ENCODE assay signal across 18 cellular contexts in genomic region chr3:80542476-80542875, GRCh38.
A peak's percentile ranks its signal among the peaks of the same experiment; 100 is the strongest.
DNase-seq lines count a peak whose midpoint lies in the region; ATAC-seq and TF ChIP-seq lines count a peak whose summit lies in the region.
"Had no signal": no experiment of that assay in that cellular context is flagged by ENCODE, and none has a peak within 500 bp of the region (broad histone marks: within the 10 kb centered on the region; RNA-seq: fewer than 3 reads in every experiment).

No MANE protein-coding gene starts in this region.

- H3K23ac ChIP-seq in neuronal stem cell (ENCODE audit: low read depth, low read length, poor library complexity), result no peak overlapping the region

- no peak overlapping the region for H3K27ac Mint-ChIP-seq in type B pancreatic cell
- H3K27ac Mint-ChIP-seq: CD14-positive monocyte; CD4-positive, alpha-beta memory T cell; HFFc6 had no signal

- no peak overlapping the region for H4K91ac ChIP-seq in neuronal stem cell (ENCODE audit: low read depth, low read length, poor library complexity)

- H4K20me1 ChIP-seq in SK-N-SH (ENCODE audit: insufficient read depth), result no peaks in the 10 kb centered on the region
- H4K20me1 ChIP-seq: BLaER1 had no signal

- H2AFZ ChIP-seq in SK-N-SH (ENCODE audit: low read depth) (0 out of 2 replicates have a peak overlapping the region, but pooled peaks have one; percentile 11), neuronal stem cell (ENCODE audit: low read length) (peak overlapping the region; percentile 1)
- H2AFZ ChIP-seq: GM23248 had no signal

- H3K4me1 ChIP-seq in SK-N-SH (ENCODE audit: control insufficient read depth in 1 of 2, insufficient read depth in 2 of 2, low read depth in 1 of 2, low read length in 1 of 2) (no peaks in the 10 kb centered on the region), neuronal stem cell (ENCODE audit: control insufficient read depth in 2 of 2, insufficient read depth in 1 of 2, low read depth in 1 of 2, low read length in 2 of 2) (no peaks in the 10 kb centered on the region)
- H3K4me1 ChIP-seq: BLaER1 had no signal

- no peak for TF ChIP-seq EP300 in SK-N-SH (IDR thresholded peaks at IDR 0.05; ENCODE audit: borderline replicate concordance in 1 of 2, low read depth in 1 of 2, low read length in 1 of 2)

- no peak overlapping the region for H3K14ac ChIP-seq in neuronal stem cell (ENCODE audit: low read length)

- H3K36me3 Mint-ChIP-seq in type B pancreatic cell, result no peaks in the 10 kb centered on the region
- H3K36me3 Mint-ChIP-seq: CD14-positive monocyte; CD4-positive, alpha-beta memory T cell had no signal

- H3K9me3 ChIP-seq in SK-N-SH, result no peaks in the 10 kb centered on the region
- no peaks in the 10 kb centered on the region for H3K9me3 ChIP-seq in WERI-Rb-1 (ENCODE audit: severe bottlenecking)
- no peaks in the 10 kb centered on the region for H3K9me3 ChIP-seq in neuronal stem cell (replicated peaks in 1 of 2; ENCODE audit: control insufficient read depth in 2 of 2, insufficient read depth in 1 of 2, low read depth in 1 of 2, low read length in 2 of 2)
- H3K9me3 ChIP-seq: BLaER1 had no signal

- H2BK12ac ChIP-seq in neuronal stem cell (ENCODE audit: low read length), result no peak overlapping the region

- DNase-seq in SK-N-SH (no peak), WERI-Rb-1 (peak; percentile 33), neuronal stem cell (ENCODE audit: low spot score) (no peak), type B pancreatic cell (ENCODE audit: extremely low spot score, unreplicated experiment) (no peak), NOMO-1 (lab: John Stamatoyannopoulos, UW; ENCODE audit: unreplicated experiment in 2 of 2) (no peak)
- no peak for DNase-seq in activated effector memory CD4-positive, alpha-beta T cell treated with Interleukin-2 at 50 U/mL for 16 hours
- DNase-seq: 8988T; CD4-positive, alpha-beta memory T cell; DMS153; DMS79; GDM1; GM23248; H7; HFFc6 had no signal

- TF ChIP-seq RAD21 in SK-N-SH (IDR thresholded peaks at IDR 0.05; ENCODE audit: low read length), result no peak

- TF ChIP-seq CTCF in SK-N-SH (IDR thresholded peaks at IDR 0.05) (no peak), WERI-Rb-1 (IDR thresholded peaks at IDR 0.05; ENCODE audit: low read depth, low read length) (no peak), type B pancreatic cell (conservative IDR thresholded peaks at IDR 0.05) (no peak)

- no peak overlapping the region for H2BK5ac ChIP-seq in neuronal stem cell (ENCODE audit: low read length)

- H3K4me3 Mint-ChIP-seq in type B pancreatic cell, result no peak overlapping the region
- H3K4me3 Mint-ChIP-seq: CD14-positive monocyte; CD4-positive, alpha-beta memory T cell; HFFc6 had no signal

- no peak overlapping the region for H3K18ac ChIP-seq in neuronal stem cell (ENCODE audit: low read length)

- H3K79me1 ChIP-seq in neuronal stem cell (ENCODE audit: low read depth, low read length), result no peaks in the 10 kb centered on the region

- CTCF ChIA-PET in SK-N-SH (lab: Yijun Ruan, JAX), result no interaction called here

- H3K4me3 ChIP-seq in SK-N-SH (ENCODE audit: low read depth in 2 of 2, low read length in 1 of 2) (no peak overlapping the region), WERI-Rb-1 (ENCODE audit: low read depth, low read length) (no peak overlapping the region), neuronal stem cell (ENCODE audit: low read length in 2 of 2) (no peak overlapping the region)
- H3K4me3 ChIP-seq: BLaER1, GM23248 had no signal

- ATAC-seq in SK-N-SH treated with all-trans-retinoic acid at 6 μM for 48 hours, result no peak
- ATAC-seq: HCT116 had no signal

- no peaks in the 10 kb centered on the region for H3K4me1 Mint-ChIP-seq in type B pancreatic cell (ENCODE audit: unreplicated experiment)
- H3K4me1 Mint-ChIP-seq: CD14-positive monocyte; CD4-positive, alpha-beta memory T cell had no signal

- no peaks in the 10 kb centered on the region for H3K9me2 ChIP-seq in SK-N-SH

- H3K4me2 ChIP-seq in SK-N-SH (no peak overlapping the region), neuronal stem cell (ENCODE audit: insufficient read depth, low read length, poor library complexity, severe bottlenecking) (no peak overlapping the region)
- H3K4me2 ChIP-seq: BLaER1 had no signal

- H3K36me3 ChIP-seq in SK-N-SH (replicated peaks in 1 of 2; ENCODE audit: control insufficient read depth in 1 of 2, insufficient read depth in 2 of 2, low read length in 1 of 2) (no peaks in the 10 kb centered on the region), WERI-Rb-1 (no peaks in the 10 kb centered on the region), neuronal stem cell (replicated peaks in 1 of 2; ENCODE audit: control insufficient read depth in 2 of 2, insufficient read depth in 2 of 2, low read length in 2 of 2) (no peaks in the 10 kb centered on the region)
- H3K36me3 ChIP-seq: BLaER1 had no signal

- H3K27ac ChIP-seq in SK-N-SH (ENCODE audit: low read depth in 2 of 2, low read length in 1 of 2) (no peak overlapping the region; a peak in 1 of 4 replicates), WERI-Rb-1 (peak overlapping the region; percentile 17), neuronal stem cell (replicated peaks; ENCODE audit: low read length) (no peak overlapping the region)
- H3K27ac ChIP-seq: BLaER1, GM23248 had no signal

- no peak overlapping the region for H4K8ac ChIP-seq in neuronal stem cell (ENCODE audit: low read depth, low read length)

- no peaks in the 10 kb centered on the region for H3K27me3 Mint-ChIP-seq in type B pancreatic cell
- H3K27me3 Mint-ChIP-seq: CD4-positive, alpha-beta memory T cell had no signal

- POLR2A ChIA-PET in SK-N-SH (lab: Yijun Ruan, JAX), result no interaction called here

- H2AK5ac ChIP-seq in neuronal stem cell (ENCODE audit: low read depth, low read length), result no peak overlapping the region

- H3K79me2 ChIP-seq in SK-N-SH (ENCODE audit: insufficient read depth), result no peaks in the 10 kb centered on the region

- no peaks in the 10 kb centered on the region for H3K9me3 Mint-ChIP-seq in type B pancreatic cell

- no peak overlapping the region for H2BK120ac ChIP-seq in neuronal stem cell (ENCODE audit: low read depth, low read length)

- H3K4ac ChIP-seq in neuronal stem cell (ENCODE audit: low read length), result no peak overlapping the region

- H3K27me3 ChIP-seq in SK-N-SH (ENCODE audit: insufficient read depth) (no peaks in the 10 kb centered on the region), WERI-Rb-1 (ENCODE audit: insufficient read depth, low read depth, severe bottlenecking) (no peaks in the 10 kb centered on the region), neuronal stem cell (ENCODE audit: control insufficient read depth in 3 of 3, insufficient read depth in 3 of 3, low read depth in 1 of 3, low read length in 3 of 3) (no peaks in the 10 kb centered on the region)
- H3K27me3 ChIP-seq: BLaER1 had no signal

- H3F3A ChIP-seq in SK-N-SH (replicated peaks; ENCODE audit: insufficient read depth), result no peaks in the 10 kb centered on the region

- H2BK15ac ChIP-seq in neuronal stem cell (ENCODE audit: low read length), result no peak overlapping the region

- H3K9ac ChIP-seq in SK-N-SH (no peak overlapping the region), neuronal stem cell (ENCODE audit: low read depth, low read length, poor library complexity) (no peak overlapping the region)
- H3K9ac ChIP-seq: BLaER1, GM23248 had no signal

TF ChIP-seq in SK-N-SH, 30 proteins besides CTCF, POLR2A, EP300 and RAD21 (continues in another document):
- no peak for TF ChIP-seq NRF1 (IDR thresholded peaks at IDR 0.05; ENCODE audit: low read depth, low read length)

TF ChIP-seq in SK-N-SH treated with all-trans-retinoic acid at 6 μM for 48 hours, 23 proteins besides CTCF, POLR2A, EP300 and RAD21:
- TF ChIP-seq PPARA (CRISPR knock-in tag; IDR thresholded peaks at IDR 0.05; ENCODE audit: borderline replicate concordance), result no peak
TF ChIP-seq in SK-N-SH treated with all-trans-retinoic acid at 6 μM for 48 hours: peak in this region for 0.
